1 cellular context compared by ENCODE assay signal in the genomic region with DNA sequence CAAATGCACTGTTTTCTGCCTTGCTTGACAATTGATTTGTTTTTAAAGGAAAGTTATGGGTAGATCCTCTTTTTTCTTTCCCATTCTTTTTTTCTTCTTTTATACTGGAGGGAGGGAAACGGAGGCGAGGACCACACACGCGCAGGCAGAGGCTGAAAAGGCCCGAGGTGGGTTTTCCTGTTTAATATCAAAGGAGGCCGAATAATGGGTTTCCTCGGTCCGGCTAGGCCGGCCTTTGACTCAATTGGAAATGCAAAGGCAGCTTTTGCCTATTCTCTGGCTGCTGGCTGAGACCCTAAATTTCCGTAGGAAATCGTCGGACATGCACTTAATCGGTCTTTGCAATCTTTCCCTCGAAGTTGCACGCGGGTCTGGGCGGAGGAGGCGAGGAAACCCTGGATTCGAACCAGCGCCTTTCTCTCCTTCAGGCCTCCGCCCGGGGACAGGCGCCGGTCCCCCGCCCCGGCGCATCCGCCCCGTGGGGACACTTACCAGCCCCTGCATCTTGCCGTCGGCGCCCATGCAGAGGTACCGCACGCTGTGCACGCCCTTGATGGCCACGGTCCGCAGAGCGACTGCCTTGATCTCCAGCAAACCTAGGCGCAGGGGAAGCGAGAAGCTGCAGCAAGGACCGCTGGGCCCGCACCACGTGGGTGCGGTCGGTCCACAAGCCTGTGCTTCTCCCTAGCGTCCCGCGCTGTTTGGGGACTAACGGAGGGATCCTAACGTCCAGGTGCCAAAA.
TF ChIP-seq lines count a peak whose summit lies in the region.

No MANE protein-coding gene starts in this region.

TF ChIP-seq in WTC11, 78 proteins besides CTCF, POLR2A, EP300 and RAD21 (continued from another document and continues in another):
- TF ChIP-seq, protein P1, sequence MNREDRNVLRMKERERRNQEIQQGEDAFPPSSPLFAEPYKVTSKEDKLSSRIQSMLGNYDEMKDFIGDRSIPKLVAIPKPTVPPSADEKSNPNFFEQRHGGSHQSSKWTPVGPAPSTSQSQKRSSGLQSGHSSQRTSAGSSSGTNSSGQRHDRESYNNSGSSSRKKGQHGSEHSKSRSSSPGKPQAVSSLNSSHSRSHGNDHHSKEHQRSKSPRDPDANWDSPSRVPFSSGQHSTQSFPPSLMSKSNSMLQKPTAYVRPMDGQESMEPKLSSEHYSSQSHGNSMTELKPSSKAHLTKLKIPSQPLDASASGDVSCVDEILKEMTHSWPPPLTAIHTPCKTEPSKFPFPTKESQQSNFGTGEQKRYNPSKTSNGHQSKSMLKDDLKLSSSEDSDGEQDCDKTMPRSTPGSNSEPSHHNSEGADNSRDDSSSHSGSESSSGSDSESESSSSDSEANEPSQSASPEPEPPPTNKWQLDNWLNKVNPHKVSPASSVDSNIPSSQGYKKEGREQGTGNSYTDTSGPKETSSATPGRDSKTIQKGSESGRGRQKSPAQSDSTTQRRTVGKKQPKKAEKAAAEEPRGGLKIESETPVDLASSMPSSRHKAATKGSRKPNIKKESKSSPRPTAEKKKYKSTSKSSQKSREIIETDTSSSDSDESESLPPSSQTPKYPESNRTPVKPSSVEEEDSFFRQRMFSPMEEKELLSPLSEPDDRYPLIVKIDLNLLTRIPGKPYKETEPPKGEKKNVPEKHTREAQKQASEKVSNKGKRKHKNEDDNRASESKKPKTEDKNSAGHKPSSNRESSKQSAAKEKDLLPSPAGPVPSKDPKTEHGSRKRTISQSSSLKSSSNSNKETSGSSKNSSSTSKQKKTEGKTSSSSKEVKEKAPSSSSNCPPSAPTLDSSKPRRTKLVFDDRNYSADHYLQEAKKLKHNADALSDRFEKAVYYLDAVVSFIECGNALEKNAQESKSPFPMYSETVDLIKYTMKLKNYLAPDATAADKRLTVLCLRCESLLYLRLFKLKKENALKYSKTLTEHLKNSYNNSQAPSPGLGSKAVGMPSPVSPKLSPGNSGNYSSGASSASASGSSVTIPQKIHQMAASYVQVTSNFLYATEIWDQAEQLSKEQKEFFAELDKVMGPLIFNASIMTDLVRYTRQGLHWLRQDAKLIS (CRISPR knock-in tag; IDR thresholded peaks at IDR 0.05; ENCODE audit: borderline replicate concordance) = 0 out of 2 replicates have a peak, but pooled peaks have one; percentile 78
- TF ChIP-seq, protein P2, sequence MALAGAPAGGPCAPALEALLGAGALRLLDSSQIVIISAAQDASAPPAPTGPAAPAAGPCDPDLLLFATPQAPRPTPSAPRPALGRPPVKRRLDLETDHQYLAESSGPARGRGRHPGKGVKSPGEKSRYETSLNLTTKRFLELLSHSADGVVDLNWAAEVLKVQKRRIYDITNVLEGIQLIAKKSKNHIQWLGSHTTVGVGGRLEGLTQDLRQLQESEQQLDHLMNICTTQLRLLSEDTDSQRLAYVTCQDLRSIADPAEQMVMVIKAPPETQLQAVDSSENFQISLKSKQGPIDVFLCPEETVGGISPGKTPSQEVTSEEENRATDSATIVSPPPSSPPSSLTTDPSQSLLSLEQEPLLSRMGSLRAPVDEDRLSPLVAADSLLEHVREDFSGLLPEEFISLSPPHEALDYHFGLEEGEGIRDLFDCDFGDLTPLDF (CRISPR knock-in tag; IDR thresholded peaks at IDR 0.05) = no peak
- TF ChIP-seq, protein P3, sequence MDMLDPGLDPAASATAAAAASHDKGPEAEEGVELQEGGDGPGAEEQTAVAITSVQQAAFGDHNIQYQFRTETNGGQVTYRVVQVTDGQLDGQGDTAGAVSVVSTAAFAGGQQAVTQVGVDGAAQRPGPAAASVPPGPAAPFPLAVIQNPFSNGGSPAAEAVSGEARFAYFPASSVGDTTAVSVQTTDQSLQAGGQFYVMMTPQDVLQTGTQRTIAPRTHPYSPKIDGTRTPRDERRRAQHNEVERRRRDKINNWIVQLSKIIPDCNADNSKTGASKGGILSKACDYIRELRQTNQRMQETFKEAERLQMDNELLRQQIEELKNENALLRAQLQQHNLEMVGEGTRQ (CRISPR knock-in tag; IDR thresholded peaks at IDR 0.05) = peak; percentile 69
- TF ChIP-seq, protein P4, sequence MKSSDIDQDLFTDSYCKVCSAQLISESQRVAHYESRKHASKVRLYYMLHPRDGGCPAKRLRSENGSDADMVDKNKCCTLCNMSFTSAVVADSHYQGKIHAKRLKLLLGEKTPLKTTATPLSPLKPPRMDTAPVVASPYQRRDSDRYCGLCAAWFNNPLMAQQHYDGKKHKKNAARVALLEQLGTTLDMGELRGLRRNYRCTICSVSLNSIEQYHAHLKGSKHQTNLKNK (CRISPR knock-in tag; IDR thresholded peaks at IDR 0.05) = no peak
- TF ChIP-seq, protein P5, sequence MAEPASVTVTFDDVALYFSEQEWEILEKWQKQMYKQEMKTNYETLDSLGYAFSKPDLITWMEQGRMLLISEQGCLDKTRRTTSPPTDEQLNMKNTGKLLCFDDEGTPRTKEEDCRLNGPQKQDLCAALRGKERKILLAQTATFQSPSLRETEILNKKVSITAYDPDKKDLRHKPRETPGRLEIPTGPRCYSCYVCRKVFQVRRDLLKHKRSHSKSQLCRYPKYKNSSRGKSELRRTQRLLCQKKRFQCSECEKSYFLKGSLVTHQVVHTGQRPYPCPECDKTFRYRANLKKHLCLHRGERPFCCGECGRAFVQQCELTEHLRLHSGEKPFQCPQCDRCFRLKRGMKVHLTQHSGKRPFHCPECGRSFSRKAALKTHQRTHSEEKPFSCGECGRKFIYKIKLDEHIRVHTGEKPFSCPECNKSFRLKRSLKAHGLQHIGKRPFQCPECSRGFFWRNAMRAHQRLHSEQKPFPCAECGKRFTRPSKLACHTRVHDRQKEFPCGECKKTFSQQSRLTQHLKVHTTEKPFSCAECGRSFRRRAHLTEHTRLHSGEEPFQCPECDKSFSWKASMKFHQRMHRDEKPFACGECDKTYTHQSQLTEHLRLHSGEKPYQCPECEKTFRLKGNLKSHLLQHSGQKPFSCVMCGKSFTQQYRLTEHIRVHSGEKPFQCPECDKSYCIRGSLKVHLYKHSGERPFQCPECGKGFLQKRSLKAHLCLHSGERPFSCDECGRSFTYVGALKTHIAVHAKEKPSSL (CRISPR knock-in tag; conservative IDR thresholded peaks at IDR 0.05) = no peak
- TF ChIP-seq TEAD1 (CRISPR knock-in tag; IDR thresholded peaks at IDR 0.05) (peak; percentile 17; the same call in 1 of the 2 replicates), ZBTB21 (CRISPR knock-in tag; IDR thresholded peaks at IDR 0.05; ENCODE audit: borderline replicate concordance) (no peak), NR3C1 (CRISPR knock-in tag; conservative IDR thresholded peaks at IDR 0.05; ENCODE audit: low read depth) (no peak), IRF2 (CRISPR knock-in tag; IDR thresholded peaks at IDR 0.05; ENCODE audit: borderline replicate concordance, low read depth) (no peak), ZNF423 (CRISPR knock-in tag; IDR thresholded peaks at IDR 0.05) (0 out of 2 replicates have a peak, but pooled peaks have one; percentile 7), NR1H2 (CRISPR knock-in tag; IDR thresholded peaks at IDR 0.05) (no peak), RORB (CRISPR knock-in tag; IDR thresholded peaks at IDR 0.05) (no peak), ZNF232 (CRISPR knock-in tag; IDR thresholded peaks at IDR 0.05) (no peak), ATF1 (CRISPR knock-in tag; IDR thresholded peaks at IDR 0.05) (no peak), NFATC4 (CRISPR knock-in tag; IDR thresholded peaks at IDR 0.05) (no peak), EMX1 (CRISPR knock-in tag; IDR thresholded peaks at IDR 0.05) (no peak), ZNF219 (CRISPR knock-in tag; IDR thresholded peaks at IDR 0.05; ENCODE audit: borderline replicate concordance) (no peak)
- TF ChIP-seq, protein P6, sequence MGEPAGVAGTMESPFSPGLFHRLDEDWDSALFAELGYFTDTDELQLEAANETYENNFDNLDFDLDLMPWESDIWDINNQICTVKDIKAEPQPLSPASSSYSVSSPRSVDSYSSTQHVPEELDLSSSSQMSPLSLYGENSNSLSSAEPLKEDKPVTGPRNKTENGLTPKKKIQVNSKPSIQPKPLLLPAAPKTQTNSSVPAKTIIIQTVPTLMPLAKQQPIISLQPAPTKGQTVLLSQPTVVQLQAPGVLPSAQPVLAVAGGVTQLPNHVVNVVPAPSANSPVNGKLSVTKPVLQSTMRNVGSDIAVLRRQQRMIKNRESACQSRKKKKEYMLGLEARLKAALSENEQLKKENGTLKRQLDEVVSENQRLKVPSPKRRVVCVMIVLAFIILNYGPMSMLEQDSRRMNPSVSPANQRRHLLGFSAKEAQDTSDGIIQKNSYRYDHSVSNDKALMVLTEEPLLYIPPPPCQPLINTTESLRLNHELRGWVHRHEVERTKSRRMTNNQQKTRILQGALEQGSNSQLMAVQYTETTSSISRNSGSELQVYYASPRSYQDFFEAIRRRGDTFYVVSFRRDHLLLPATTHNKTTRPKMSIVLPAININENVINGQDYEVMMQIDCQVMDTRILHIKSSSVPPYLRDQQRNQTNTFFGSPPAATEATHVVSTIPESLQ (CRISPR knock-in tag; IDR thresholded peaks at IDR 0.05) = no peak
- TF ChIP-seq, protein P7, sequence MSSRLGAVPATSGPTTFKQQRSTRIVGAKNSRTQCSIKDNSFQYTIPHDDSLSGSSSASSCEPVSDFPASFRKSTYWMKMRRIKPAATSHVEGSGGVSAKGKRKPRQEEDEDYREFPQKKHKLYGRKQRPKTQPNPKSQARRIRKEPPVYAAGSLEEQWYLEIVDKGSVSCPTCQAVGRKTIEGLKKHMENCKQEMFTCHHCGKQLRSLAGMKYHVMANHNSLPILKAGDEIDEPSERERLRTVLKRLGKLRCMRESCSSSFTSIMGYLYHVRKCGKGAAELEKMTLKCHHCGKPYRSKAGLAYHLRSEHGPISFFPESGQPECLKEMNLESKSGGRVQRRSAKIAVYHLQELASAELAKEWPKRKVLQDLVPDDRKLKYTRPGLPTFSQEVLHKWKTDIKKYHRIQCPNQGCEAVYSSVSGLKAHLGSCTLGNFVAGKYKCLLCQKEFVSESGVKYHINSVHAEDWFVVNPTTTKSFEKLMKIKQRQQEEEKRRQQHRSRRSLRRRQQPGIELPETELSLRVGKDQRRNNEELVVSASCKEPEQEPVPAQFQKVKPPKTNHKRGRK (CRISPR knock-in tag; IDR thresholded peaks at IDR 0.05; ENCODE audit: borderline replicate concordance) = no peak
- TF ChIP-seq, protein P8, sequence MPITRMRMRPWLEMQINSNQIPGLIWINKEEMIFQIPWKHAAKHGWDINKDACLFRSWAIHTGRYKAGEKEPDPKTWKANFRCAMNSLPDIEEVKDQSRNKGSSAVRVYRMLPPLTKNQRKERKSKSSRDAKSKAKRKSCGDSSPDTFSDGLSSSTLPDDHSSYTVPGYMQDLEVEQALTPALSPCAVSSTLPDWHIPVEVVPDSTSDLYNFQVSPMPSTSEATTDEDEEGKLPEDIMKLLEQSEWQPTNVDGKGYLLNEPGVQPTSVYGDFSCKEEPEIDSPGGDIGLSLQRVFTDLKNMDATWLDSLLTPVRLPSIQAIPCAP (CRISPR knock-in tag; IDR thresholded peaks at IDR 0.05) = no peak
- TF ChIP-seq, protein P9, sequence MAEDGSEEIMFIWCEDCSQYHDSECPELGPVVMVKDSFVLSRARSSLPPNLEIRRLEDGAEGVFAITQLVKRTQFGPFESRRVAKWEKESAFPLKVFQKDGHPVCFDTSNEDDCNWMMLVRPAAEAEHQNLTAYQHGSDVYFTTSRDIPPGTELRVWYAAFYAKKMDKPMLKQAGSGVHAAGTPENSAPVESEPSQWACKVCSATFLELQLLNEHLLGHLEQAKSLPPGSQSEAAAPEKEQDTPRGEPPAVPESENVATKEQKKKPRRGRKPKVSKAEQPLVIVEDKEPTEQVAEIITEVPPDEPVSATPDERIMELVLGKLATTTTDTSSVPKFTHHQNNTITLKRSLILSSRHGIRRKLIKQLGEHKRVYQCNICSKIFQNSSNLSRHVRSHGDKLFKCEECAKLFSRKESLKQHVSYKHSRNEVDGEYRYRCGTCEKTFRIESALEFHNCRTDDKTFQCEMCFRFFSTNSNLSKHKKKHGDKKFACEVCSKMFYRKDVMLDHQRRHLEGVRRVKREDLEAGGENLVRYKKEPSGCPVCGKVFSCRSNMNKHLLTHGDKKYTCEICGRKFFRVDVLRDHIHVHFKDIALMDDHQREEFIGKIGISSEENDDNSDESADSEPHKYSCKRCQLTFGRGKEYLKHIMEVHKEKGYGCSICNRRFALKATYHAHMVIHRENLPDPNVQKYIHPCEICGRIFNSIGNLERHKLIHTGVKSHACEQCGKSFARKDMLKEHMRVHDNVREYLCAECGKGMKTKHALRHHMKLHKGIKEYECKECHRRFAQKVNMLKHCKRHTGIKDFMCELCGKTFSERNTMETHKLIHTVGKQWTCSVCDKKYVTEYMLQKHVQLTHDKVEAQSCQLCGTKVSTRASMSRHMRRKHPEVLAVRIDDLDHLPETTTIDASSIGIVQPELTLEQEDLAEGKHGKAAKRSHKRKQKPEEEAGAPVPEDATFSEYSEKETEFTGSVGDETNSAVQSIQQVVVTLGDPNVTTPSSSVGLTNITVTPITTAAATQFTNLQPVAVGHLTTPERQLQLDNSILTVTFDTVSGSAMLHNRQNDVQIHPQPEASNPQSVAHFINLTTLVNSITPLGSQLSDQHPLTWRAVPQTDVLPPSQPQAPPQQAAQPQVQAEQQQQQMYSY (CRISPR knock-in tag; IDR thresholded peaks at IDR 0.05) = no peak
- TF ChIP-seq, protein P10, sequence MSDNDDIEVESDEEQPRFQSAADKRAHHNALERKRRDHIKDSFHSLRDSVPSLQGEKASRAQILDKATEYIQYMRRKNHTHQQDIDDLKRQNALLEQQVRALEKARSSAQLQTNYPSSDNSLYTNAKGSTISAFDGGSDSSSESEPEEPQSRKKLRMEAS (CRISPR knock-in tag; IDR thresholded peaks at IDR 0.05) = peak; percentile 78
- TF ChIP-seq, protein P11, sequence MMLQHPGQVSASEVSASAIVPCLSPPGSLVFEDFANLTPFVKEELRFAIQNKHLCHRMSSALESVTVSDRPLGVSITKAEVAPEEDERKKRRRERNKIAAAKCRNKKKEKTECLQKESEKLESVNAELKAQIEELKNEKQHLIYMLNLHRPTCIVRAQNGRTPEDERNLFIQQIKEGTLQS (CRISPR knock-in tag; conservative IDR thresholded peaks at IDR 0.05) = no peak
- TF ChIP-seq, protein P12, sequence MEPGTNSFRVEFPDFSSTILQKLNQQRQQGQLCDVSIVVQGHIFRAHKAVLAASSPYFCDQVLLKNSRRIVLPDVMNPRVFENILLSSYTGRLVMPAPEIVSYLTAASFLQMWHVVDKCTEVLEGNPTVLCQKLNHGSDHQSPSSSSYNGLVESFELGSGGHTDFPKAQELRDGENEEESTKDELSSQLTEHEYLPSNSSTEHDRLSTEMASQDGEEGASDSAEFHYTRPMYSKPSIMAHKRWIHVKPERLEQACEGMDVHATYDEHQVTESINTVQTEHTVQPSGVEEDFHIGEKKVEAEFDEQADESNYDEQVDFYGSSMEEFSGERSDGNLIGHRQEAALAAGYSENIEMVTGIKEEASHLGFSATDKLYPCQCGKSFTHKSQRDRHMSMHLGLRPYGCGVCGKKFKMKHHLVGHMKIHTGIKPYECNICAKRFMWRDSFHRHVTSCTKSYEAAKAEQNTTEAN (CRISPR knock-in tag; IDR thresholded peaks at IDR 0.05) = no peak
- TF ChIP-seq, protein P13, sequence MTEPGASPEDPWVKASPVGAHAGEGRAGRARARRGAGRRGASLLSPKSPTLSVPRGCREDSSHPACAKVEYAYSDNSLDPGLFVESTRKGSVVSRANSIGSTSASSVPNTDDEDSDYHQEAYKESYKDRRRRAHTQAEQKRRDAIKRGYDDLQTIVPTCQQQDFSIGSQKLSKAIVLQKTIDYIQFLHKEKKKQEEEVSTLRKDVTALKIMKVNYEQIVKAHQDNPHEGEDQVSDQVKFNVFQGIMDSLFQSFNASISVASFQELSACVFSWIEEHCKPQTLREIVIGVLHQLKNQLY (CRISPR knock-in tag; IDR thresholded peaks at IDR 0.05) = no peak
- TF ChIP-seq, protein P14, sequence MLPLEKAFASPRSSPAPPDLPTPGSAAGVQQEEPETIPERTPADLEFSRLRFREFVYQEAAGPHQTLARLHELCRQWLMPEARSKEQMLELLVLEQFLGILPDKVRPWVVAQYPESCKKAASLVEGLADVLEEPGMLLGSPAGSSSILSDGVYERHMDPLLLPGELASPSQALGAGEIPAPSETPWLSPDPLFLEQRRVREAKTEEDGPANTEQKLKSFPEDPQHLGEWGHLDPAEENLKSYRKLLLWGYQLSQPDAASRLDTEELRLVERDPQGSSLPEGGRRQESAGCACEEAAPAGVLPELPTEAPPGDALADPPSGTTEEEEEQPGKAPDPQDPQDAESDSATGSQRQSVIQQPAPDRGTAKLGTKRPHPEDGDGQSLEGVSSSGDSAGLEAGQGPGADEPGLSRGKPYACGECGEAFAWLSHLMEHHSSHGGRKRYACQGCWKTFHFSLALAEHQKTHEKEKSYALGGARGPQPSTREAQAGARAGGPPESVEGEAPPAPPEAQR (CRISPR knock-in tag; IDR thresholded peaks at IDR 0.05) = no peak
